In the genomic region with DNA sequence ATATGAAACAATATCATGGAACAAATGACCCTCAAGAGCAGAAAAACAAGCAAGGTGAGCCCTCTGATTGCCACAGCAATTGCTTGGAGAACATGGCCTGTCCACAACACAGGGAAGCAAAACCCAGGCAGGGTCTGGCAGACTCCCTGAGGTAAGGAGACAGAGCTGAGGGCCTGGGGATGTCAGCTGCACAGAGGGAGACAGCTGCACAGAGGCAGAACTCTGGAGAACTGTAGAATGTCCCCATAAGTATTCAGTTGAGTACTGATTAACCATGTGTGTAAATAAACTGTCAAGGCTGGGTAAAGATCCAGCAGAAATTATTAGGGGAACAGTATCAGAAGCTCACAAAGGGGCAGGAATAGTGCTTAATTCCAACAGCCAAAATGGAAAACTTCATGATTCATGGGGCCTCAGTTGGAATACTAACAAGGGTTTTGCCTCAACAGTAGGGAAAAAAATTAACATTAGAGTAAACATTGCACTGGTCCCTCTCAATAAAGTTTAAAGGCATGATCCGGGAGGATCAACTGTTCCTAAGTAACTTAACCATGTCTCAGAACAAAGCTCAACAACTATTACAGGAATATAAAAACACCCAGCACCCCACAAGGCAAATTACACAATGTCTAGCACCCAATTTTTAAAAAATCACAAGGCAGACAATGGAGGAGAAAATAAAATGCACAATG, we compare ENCODE assay signal across 14 cellular contexts.
"Had no signal": no experiment of that assay in that cellular context is flagged by ENCODE, and none has a peak within 500 bp of the region (broad histone marks: within the 10 kb centered on the region; RNA-seq: fewer than 3 reads in every experiment).

No MANE protein-coding gene starts in this region.

- ATAC-seq: activated naive CD8-positive, alpha-beta T cell treated with anti-CD3 and anti-CD28 coated beads, Interleukin-2, amount 50 U/mL, for 24 hours; foreskin keratinocyte had no signal

- H3K4me1 Mint-ChIP-seq: activated naive CD8-positive, alpha-beta T cell treated with anti-CD3 and anti-CD28 coated beads, Interleukin-2, amount 50 U/mL, for 24 hours; nephron progenitor cell had no signal

- H3K27me3 ChIP-seq: esophagus squamous epithelium, foreskin keratinocyte, ovary had no signal

- H3K27ac Mint-ChIP-seq: activated naive CD8-positive, alpha-beta T cell treated with anti-CD3 and anti-CD28 coated beads, Interleukin-2, amount 50 U/mL, for 24 hours; activated T-helper 1 cell treated with anti-CD3 and anti-CD28 coated beads, Interleukin-12 subunit alpha, Interleukin-12 subunit beta, Interleukin-2, Interleukin-4 antibody, amounts not matched to agents 30 ng/mL and 10 ng/mL and 1 ng/mL, durations not matched to agents 14 hours and 24 hours and 36 hours; nephron progenitor cell had no signal

- H3K4me3 Mint-ChIP-seq: activated naive CD8-positive, alpha-beta T cell treated with anti-CD3 and anti-CD28 coated beads, Interleukin-2, amount 50 U/mL, for 24 hours; activated T-helper 1 cell treated with anti-CD3 and anti-CD28 coated beads, Interleukin-12 subunit alpha, Interleukin-12 subunit beta, Interleukin-2, Interleukin-4 antibody, amounts not matched to agents 30 ng/mL and 10 ng/mL and 1 ng/mL, durations not matched to agents 14 hours and 24 hours and 36 hours; nephron progenitor cell had no signal

- H3K36me3 ChIP-seq: esophagus squamous epithelium, ovary had no signal

- H3K27me3 Mint-ChIP-seq: activated naive CD8-positive, alpha-beta T cell treated with anti-CD3 and anti-CD28 coated beads, Interleukin-2, amount 50 U/mL, for 24 hours had no signal

- H3K4me3 ChIP-seq: esophagus squamous epithelium, lung, ovary, skin epidermis had no signal

- H3K9me3 ChIP-seq: esophagus squamous epithelium had no signal

- H3K27ac ChIP-seq: foreskin keratinocyte, ovary, skin epidermis had no signal

- H3K9me3 Mint-ChIP-seq: activated naive CD8-positive, alpha-beta T cell treated with anti-CD3 and anti-CD28 coated beads, Interleukin-2, amount 50 U/mL, for 24 hours; activated T-helper 1 cell treated with anti-CD3 and anti-CD28 coated beads, Interleukin-12 subunit alpha, Interleukin-12 subunit beta, Interleukin-2, Interleukin-4 antibody, amounts not matched to agents 30 ng/mL and 10 ng/mL and 1 ng/mL, durations not matched to agents 14 hours and 24 hours and 36 hours; nephron progenitor cell had no signal

- DNase-seq: activated CD4-positive, alpha-beta T cell treated with anti-CD3 and anti-CD28 coated beads for 48 hours; activated naive CD4-positive, alpha-beta T cell treated with Interleukin-2 at 50 U/mL for 16 hours; activated naive CD8-positive, alpha-beta T cell treated with anti-CD3 and anti-CD28 coated beads, Interleukin-2, amount 50 U/mL, for 24 hours; esophagus squamous epithelium; foreskin keratinocyte; head of caudate nucleus; kidney; nephron progenitor cell; ovary; retina; T1000 had no signal
